In the genomic region with DNA sequence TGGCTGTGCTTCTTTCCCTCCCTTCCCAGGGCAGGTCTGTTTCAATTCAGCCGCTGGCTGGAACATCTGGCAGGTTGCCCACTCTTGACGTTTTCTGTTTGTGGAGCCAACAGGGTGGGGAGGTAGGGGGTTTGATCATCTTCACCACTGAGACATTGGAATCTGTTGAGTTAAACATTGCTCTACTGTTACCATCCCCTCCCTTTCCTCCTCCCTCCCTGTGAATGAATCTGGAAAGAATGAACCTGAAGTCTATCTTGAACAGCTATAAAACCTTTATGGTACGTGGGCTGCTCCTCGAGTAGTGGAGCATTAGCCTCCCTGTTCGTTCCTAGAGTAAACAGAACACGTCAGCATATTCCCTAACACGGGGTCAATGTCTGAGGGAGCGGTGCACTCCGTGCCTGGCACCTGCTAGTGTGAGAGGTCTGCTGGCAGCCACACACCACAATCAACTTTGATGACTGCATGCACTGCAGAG, we compare ENCODE assay signal across 9 cellular contexts.
DNase-seq lines count a peak whose midpoint lies in the region; ATAC-seq and TF ChIP-seq lines count a peak whose summit lies in the region.
"Had no signal": no experiment of that assay in that cellular context is flagged by ENCODE, and none has a peak within 500 bp of the region (broad histone marks: within the 10 kb centered on the region; RNA-seq: fewer than 3 reads in every experiment).

No MANE protein-coding gene starts in this region.

- H3K4me3 ChIP-seq in colonic mucosa (no peak overlapping the region), Karpas-422 (ENCODE audit: low read length) (no peak overlapping the region)

- H3K9me2 ChIP-seq in Karpas-422 (replicated peaks; ENCODE audit: insufficient read depth, low read length), result no peaks in the 10 kb centered on the region

- H3K27me3 ChIP-seq in colonic mucosa (no peaks in the 10 kb centered on the region), Karpas-422 (ENCODE audit: low read length) (no peaks in the 10 kb centered on the region)

- peak; percentile 24 for DNase-seq in AG08395 (ENCODE audit: low spot score)
- DNase-seq in NCI-H1105 treated with DMSO at 0.1 percent for 48 hours (lab: John Stamatoyannopoulos, UW), result peak; percentile 97
- peak; percentile 98 for DNase-seq in colonic mucosa
- peak; percentile 14 for DNase-seq in medulla oblongata (ENCODE audit: extremely low spot score)
- DNase-seq in Karpas-422, result no peak
- DNase-seq in stimulated activated effector memory CD8-positive, alpha-beta T cell treated with anti-CD3 and anti-CD28 coated beads, Interleukin-12 subunit alpha, Interleukin-12 subunit beta, amount 100 ng/mL, for 72 hours (ENCODE audit: low spot score in 2 of 2), result no peak
- DNase-seq: GOT3 had no signal

- no peak overlapping the region for H2AFZ ChIP-seq in Karpas-422 (ENCODE audit: low read length)

- H3K4me1 ChIP-seq in colonic mucosa (no peaks in the 10 kb centered on the region), Karpas-422 (ENCODE audit: low read length) (no peaks in the 10 kb centered on the region)

- H4K20me1 ChIP-seq in Karpas-422 (ENCODE audit: insufficient read depth, low read depth, low read length), result no peaks in the 10 kb centered on the region

- TF ChIP-seq CTCF in colonic mucosa (IDR thresholded peaks at IDR 0.05), result no peak

- no peaks in the 10 kb centered on the region for H3K9me3 Mint-ChIP-seq in stimulated activated effector memory CD8-positive, alpha-beta T cell treated with anti-CD3 and anti-CD28 coated beads, Interleukin-12 subunit alpha, Interleukin-12 subunit beta, amount 100 ng/mL, for 72 hours

- no peak overlapping the region for H3K4me3 Mint-ChIP-seq in stimulated activated effector memory CD8-positive, alpha-beta T cell treated with anti-CD3 and anti-CD28 coated beads, Interleukin-12 subunit alpha, Interleukin-12 subunit beta, amount 100 ng/mL, for 72 hours

- H3K4me1 Mint-ChIP-seq in stimulated activated effector memory CD8-positive, alpha-beta T cell treated with anti-CD3 and anti-CD28 coated beads, Interleukin-12 subunit alpha, Interleukin-12 subunit beta, amount 100 ng/mL, for 72 hours, result no peaks in the 10 kb centered on the region

- H3K9me3 ChIP-seq in colonic mucosa, result no peaks in the 10 kb centered on the region
- no peaks in the 10 kb centered on the region for H3K9me3 ChIP-seq in Karpas-422 (ENCODE audit: low read length)

- ATAC-seq in stimulated activated effector memory CD8-positive, alpha-beta T cell treated with anti-CD3 and anti-CD28 coated beads, Interleukin-12 subunit alpha, Interleukin-12 subunit beta, amount 100 ng/mL, for 72 hours, result no peak
- ATAC-seq in HG03039 (IDR thresholded peaks at IDR 0.05; ENCODE audit: unreplicated experiment) (no peak), GM19397 (IDR thresholded peaks at IDR 0.05; ENCODE audit: unreplicated experiment) (no peak)

- H3K9ac ChIP-seq in colonic mucosa (ENCODE audit: low read depth in 2 of 2, low read length in 2 of 2) (no peak overlapping the region), Karpas-422 (ENCODE audit: low read length) (no peak overlapping the region)

- H3K27ac Mint-ChIP-seq in stimulated activated effector memory CD8-positive, alpha-beta T cell treated with anti-CD3 and anti-CD28 coated beads, Interleukin-12 subunit alpha, Interleukin-12 subunit beta, amount 100 ng/mL, for 72 hours, result no peak overlapping the region

- H3K27ac ChIP-seq in colonic mucosa (peak overlapping the region; percentile 76), Karpas-422 (ENCODE audit: low read length) (no peak overlapping the region)

- no peaks in the 10 kb centered on the region for H3K36me3 Mint-ChIP-seq in stimulated activated effector memory CD8-positive, alpha-beta T cell treated with anti-CD3 and anti-CD28 coated beads, Interleukin-12 subunit alpha, Interleukin-12 subunit beta, amount 100 ng/mL, for 72 hours

- intact Hi-C loops in colonic mucosa (cut with DNase I), result no loop called here

- no peaks in the 10 kb centered on the region for H3K36me3 ChIP-seq in colonic mucosa
- H3K36me3 ChIP-seq in Karpas-422 (ENCODE audit: insufficient read depth, low read length), result no peaks in the 10 kb centered on the region

- no peak overlapping the region for H3K4me2 ChIP-seq in Karpas-422 (ENCODE audit: low read depth, low read length, poor library complexity, severe bottlenecking)

- H3K79me2 ChIP-seq in Karpas-422 (ENCODE audit: low read length), result no peaks in the 10 kb centered on the region

Comparison
In these comparisons a context has a peak if more than half of its experiments do, and no peak if none do; other contexts are left out.
1. DNase-seq: peak in AG08395 (single experiment), NCI-H1105 treated with DMSO at 0.1 percent for 48 hours (single experiment), colonic mucosa (single experiment) and medulla oblongata (single experiment); none in Karpas-422 (single experiment) and stimulated activated effector memory CD8-positive, alpha-beta T cell treated with anti-CD3 and anti-CD28 coated beads, Interleukin-12 subunit alpha, Interleukin-12 subunit beta, amount 100 ng/mL, for 72 hours (0 of 2).